12 cellular contexts compared by ENCODE assay signal in the genomic region with DNA sequence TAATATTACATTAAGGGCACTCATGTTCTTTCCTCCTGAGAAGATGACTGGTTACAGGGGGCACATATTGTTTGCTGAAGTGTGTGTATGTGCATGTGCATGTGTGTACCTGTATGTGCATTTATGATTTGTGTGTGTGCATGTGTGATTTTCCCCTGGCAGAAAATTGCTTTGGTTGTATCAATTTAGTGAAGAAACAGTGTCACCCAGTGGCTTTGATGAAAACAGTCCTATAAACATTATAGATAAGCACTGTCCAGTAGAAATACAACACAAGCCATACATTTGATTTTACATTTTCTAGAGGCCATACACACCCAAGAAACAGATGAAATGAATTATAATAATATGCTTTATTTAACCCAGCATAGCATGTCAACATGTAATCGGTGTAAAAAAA. TPM values are rescaled to one million over a fixed set of nuclear protein-coding genes. Genes with fewer than 3 reads are reported as not detected.
A peak's percentile ranks its signal among the peaks of the same experiment; 100 is the strongest.
DNase-seq lines count a peak whose midpoint lies in the region; ATAC-seq, FAIRE-seq and TF ChIP-seq lines count a peak whose summit lies in the region.
"Had no signal": no experiment of that assay in that cellular context is flagged by ENCODE, and none has a peak within 500 bp of the region (broad histone marks: within the 10 kb centered on the region; RNA-seq: fewer than 3 reads in every experiment).

No MANE protein-coding gene starts in this region.

- H3K4me3 ChIP-seq in AG04449 (ENCODE audit: low read depth, low read length) (no peak overlapping the region), HCT116 (replicated peaks in 1 of 2; ENCODE audit: low read depth in 1 of 2, low read length in 2 of 2) (no peak overlapping the region)

- H3K27me3 ChIP-seq in HCT116 (ENCODE audit: insufficient read depth, low read length), result 0 out of 2 replicates have a peak, but pooled peaks cover 4% of the 10 kb centered on the region

- no peaks in the 10 kb centered on the region for H3K4me1 ChIP-seq in HCT116 (ENCODE audit: control insufficient read depth in 1 of 2, insufficient read depth in 2 of 2, low read length in 2 of 2)

- no TSS peak for BruUV-seq in HCT116 (replicated peaks; lab: Mats Ljungman, UMichigan)

- no peak overlapping the region for H3K9ac ChIP-seq in HCT116 (ENCODE audit: low read length)

- intact Hi-C loops in HCT116 (cut with micrococcal nuclease), result loop anchor here (1.0 to 5.0 kb wide), 4 partner anchors 462 to 805 kb away; no protein-coding TSS in a partner anchor

- RAD21 ChIA-PET in HCT116 (lab: Charles Lee; ENCODE audit: low non-redundant PET in 1 of 2, low total read pairs in 2 of 2, uncharacterized antibody in 2 of 2, unreplicated experiment in 2 of 2), result no interaction called here

- TF ChIP-seq CTCF in AG04449 (IDR thresholded peaks at IDR 0.05; ENCODE audit: insufficient read depth, low read length, missing control alignments) (peak; percentile 15), HCT116 (IDR thresholded peaks at IDR 0.05 in 2 of 3, conservative IDR thresholded peaks at IDR 0.05 in 1 of 3; ENCODE audit: borderline replicate concordance in 1 of 3, insufficient read depth in 1 of 3, low read depth in 2 of 3, low read length in 2 of 3) (peak; percentile 27 to 67 (median 33); a peak in 4 of 6 replicates)

- TF ChIP-seq POLR2A in HCT116 (IDR thresholded peaks at IDR 0.05; ENCODE audit: borderline replicate concordance, extremely low read depth, insufficient read depth, insufficient read length), result no peak
- TF ChIP-seq POLR2A in GM12892 (IDR thresholded peaks at IDR 0.05; ENCODE audit: low read depth, low read length), result no peak

- DNase-seq in AG04449 (ENCODE audit: low read depth, low spot score), result no peak
- peak; percentile 22 for DNase-seq in HCT116 (ENCODE audit: low read depth, low spot score)
- DNase-seq in amniotic epithelial cell (ENCODE audit: low read depth), result peak; percentile 38
- DNase-seq in iris pigment epithelial cell (ENCODE audit: low read depth), result peak; percentile 48
- DNase-seq in GM12892 (ENCODE audit: insufficient read length), result no peak
- no peak for DNase-seq in C1 segment of cervical spinal cord (lab: John Stamatoyannopoulos, UW)
- DNase-seq: activated CD4-positive, alpha-beta T cell treated with anti-CD3 and anti-CD28 coated beads, Interleukin-2, amount 50 U/mL, for 1 hour; NCI-H2107 had no signal

- H3K4me2 ChIP-seq in HCT116 (ENCODE audit: low read length), result no peak overlapping the region

- POLR2A ChIA-PET in AG04449 (lab: Yijun Ruan, JAX), result no interaction called here
- POLR2A ChIA-PET in HCT116 (lab: Charles Lee), result no interaction called here

- H3K79me2 ChIP-seq in HCT116 (ENCODE audit: insufficient read depth, low read length), result no peaks in the 10 kb centered on the region

- CTCF ChIA-PET in AG04449 (lab: Yijun Ruan, JAX) (interaction anchor here (0.7 to 2.8 kb wide), 14 partner anchors 14 to 723 kb away, joined by 3 to 17 read pairs (median 4); no protein-coding TSS in a partner anchor), HCT116 (lab: Charles Lee) (interaction anchor here (1.1 to 1.2 kb wide), 2 partner anchors 461 to 619 kb away, joined by 3 to 4 read pairs; no protein-coding TSS in a partner anchor)

- H3K27ac ChIP-seq in HCT116 (ENCODE audit: low read depth, low read length), result no peak overlapping the region

- FAIRE-seq in GM12892 (lab: Jason Lieb, UNC), result no peak
- FAIRE-seq: endometrium, G401.6 had no signal

- no peaks in the 10 kb centered on the region for H3K9me3 ChIP-seq in HCT116 (ENCODE audit: control insufficient read depth in 1 of 2, insufficient read depth in 1 of 2, low read depth in 1 of 2, low read length in 2 of 2)

- H2AFZ ChIP-seq in HCT116 (ENCODE audit: low read depth, low read length, poor library complexity, severe bottlenecking), result no peak overlapping the region

- H3K36me3 ChIP-seq in HCT116 (ENCODE audit: control insufficient read depth in 1 of 2, insufficient read depth in 2 of 2, low read length in 2 of 2), result no peaks in the 10 kb centered on the region

- H3K9me2 ChIP-seq in HCT116 (ENCODE audit: insufficient read depth), result no peaks in the 10 kb centered on the region

- ATAC-seq in HCT116 (peak; percentile 72), HG03460 (IDR thresholded peaks at IDR 0.05; ENCODE audit: unreplicated experiment) (no peak), HG02798 (IDR thresholded peaks at IDR 0.05; ENCODE audit: poor library complexity, unreplicated experiment) (no peak)

- H4K20me1 ChIP-seq in HCT116 (ENCODE audit: insufficient read depth), result no peaks in the 10 kb centered on the region

- TF ChIP-seq RAD21 in HCT116 (IDR thresholded peaks at IDR 0.05; ENCODE audit: low read depth), result peak; percentile 77

TF ChIP-seq in HCT116, 20 proteins besides CTCF, POLR2A, EP300 and RAD21:
- TF ChIP-seq CBX3 (IDR thresholded peaks at IDR 0.05; ENCODE audit: low read depth) (peak; percentile 34; the same call in 1 of the 2 replicates), YY1 (IDR thresholded peaks at IDR 0.05; ENCODE audit: extremely low read depth, insufficient replicate concordance, low read depth, low read length) (no peak)
- TF ChIP-seq, protein P1, sequence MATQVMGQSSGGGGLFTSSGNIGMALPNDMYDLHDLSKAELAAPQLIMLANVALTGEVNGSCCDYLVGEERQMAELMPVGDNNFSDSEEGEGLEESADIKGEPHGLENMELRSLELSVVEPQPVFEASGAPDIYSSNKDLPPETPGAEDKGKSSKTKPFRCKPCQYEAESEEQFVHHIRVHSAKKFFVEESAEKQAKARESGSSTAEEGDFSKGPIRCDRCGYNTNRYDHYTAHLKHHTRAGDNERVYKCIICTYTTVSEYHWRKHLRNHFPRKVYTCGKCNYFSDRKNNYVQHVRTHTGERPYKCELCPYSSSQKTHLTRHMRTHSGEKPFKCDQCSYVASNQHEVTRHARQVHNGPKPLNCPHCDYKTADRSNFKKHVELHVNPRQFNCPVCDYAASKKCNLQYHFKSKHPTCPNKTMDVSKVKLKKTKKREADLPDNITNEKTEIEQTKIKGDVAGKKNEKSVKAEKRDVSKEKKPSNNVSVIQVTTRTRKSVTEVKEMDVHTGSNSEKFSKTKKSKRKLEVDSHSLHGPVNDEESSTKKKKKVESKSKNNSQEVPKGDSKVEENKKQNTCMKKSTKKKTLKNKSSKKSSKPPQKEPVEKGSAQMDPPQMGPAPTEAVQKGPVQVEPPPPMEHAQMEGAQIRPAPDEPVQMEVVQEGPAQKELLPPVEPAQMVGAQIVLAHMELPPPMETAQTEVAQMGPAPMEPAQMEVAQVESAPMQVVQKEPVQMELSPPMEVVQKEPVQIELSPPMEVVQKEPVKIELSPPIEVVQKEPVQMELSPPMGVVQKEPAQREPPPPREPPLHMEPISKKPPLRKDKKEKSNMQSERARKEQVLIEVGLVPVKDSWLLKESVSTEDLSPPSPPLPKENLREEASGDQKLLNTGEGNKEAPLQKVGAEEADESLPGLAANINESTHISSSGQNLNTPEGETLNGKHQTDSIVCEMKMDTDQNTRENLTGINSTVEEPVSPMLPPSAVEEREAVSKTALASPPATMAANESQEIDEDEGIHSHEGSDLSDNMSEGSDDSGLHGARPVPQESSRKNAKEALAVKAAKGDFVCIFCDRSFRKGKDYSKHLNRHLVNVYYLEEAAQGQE (IDR thresholded peaks at IDR 0.05; ENCODE audit: low read depth), result no peak

RNA-seq across cellular contexts. Expression of a gene that starts 8.6 kb away (rescaled TPM):
- total RNA-seq in HCT116 (2021; ENCODE audit: unreplicated experiment), result 0.12 TPM
- polyA plus RNA-seq in HCT116 (2012), result 0.01 and 0.04 TPM in 2 replicates
- polyA plus RNA-seq in GM12892 (2012; ENCODE audit: missing spikeins), result not detected

Comparison
In these comparisons a context has a peak if more than half of its experiments do, and no peak if none do; other contexts are left out.
1. DNase-seq: peak in HCT116 (single experiment), amniotic epithelial cell (single experiment) and iris pigment epithelial cell (single experiment); none in AG04449 (single experiment), GM12892 (single experiment) and C1 segment of cervical spinal cord (0 of 14).